In the genomic region with DNA sequence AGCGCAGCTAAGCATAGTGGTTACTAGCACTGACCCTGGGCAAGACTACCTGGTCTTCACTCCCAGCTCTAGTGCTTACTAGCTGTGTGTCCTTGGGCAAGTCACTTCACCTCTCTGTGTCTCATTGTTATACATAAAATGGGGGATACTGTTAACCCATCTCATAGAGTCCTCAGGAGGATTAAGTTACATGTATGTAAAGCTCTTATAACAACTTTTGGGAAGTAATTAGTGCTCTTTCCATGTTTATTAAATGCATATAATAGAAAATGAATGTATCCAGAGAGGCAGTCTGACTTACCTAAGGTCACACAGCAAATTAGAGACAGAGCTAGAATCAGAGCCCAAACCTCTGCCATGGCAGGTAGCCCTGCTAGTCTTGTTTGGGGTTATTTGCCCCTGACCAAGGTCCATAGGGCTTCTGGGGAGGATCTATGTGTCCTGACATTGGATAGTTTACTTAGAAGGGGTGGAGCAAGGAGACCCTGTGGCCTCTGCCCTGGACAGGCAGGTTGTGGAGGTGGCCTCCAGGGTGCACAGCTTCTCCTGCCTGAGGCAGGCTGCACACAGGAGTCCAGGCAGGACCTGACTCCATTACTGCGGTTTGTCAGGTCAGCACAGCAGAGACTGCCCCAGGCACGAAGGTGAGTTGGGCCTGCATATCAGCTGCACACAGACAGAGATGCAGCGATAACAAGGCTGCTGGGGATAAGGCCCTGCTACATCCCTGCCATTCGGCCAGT, we compare ENCODE assay signal across 14 cellular contexts. TPM values are rescaled to one million over a fixed set of nuclear protein-coding genes. Genes with fewer than 3 reads are reported as not detected.
A peak's percentile ranks its signal among the peaks of the same experiment; 100 is the strongest.
DNase-seq lines count a peak whose midpoint lies in the region; ATAC-seq and TF ChIP-seq lines count a peak whose summit lies in the region.
"Had no signal": no experiment of that assay in that cellular context is flagged by ENCODE, and none has a peak within 500 bp of the region (broad histone marks: within the 10 kb centered on the region; RNA-seq: fewer than 3 reads in every experiment).

No MANE protein-coding gene starts in this region.

- intact Hi-C loops in activated CD4-positive, alpha-beta T cell treated with anti-CD3 and anti-CD28 coated beads, Interleukin-2, amount 10 ng/mL, durations not matched to agents 24 days and 14 days (cut with micrococcal nuclease) = loop anchor here (5.0 kb wide), 2 partner anchors 180 to 560 kb away; no protein-coding TSS in a partner anchor
- intact Hi-C loops in spleen (cut with DNase I; ENCODE audit: low total_unique reads) = loop anchor here (10.0 kb wide), 1 partner anchor 233 kb away; no protein-coding TSS in a partner anchor

- no peak overlapping the region for H3K4me3 ChIP-seq in esophagus (ENCODE audit: low read depth in 1 of 2, low read length in 2 of 2)
- H3K4me3 ChIP-seq in spleen = peak overlapping the region in 1 of 8 donors; percentile 58
- no peak overlapping the region for H3K4me3 ChIP-seq in endodermal cell (ENCODE audit: low read length)
- H3K4me3 ChIP-seq: gastrocnemius medialis, neural progenitor cell, smooth muscle cell, uterus had no signal

- no peaks in the 10 kb centered on the region for H3K27me3 ChIP-seq in esophagus (ENCODE audit: control insufficient read depth in 1 of 2, insufficient read depth in 2 of 2, low read length in 2 of 2)
- H3K27me3 ChIP-seq in spleen (replicated peaks in 1 of 7) = no peaks in the 10 kb centered on the region
- H3K27me3 ChIP-seq in endodermal cell (ENCODE audit: control insufficient read depth, insufficient read depth, low read length, poor library complexity, severe bottlenecking) = no peaks in the 10 kb centered on the region
- H3K27me3 ChIP-seq: neural progenitor cell, uterus had no signal

- peaks cover 6% of the 10 kb centered on the region for H3K36me3 Mint-ChIP-seq in activated CD4-positive, alpha-beta T cell treated with anti-CD3 and anti-CD28 coated beads, Interleukin-2, amount 10 ng/mL, durations not matched to agents 24 days and 14 days (ENCODE audit: low read depth)
- H3K36me3 Mint-ChIP-seq in T-cell = peaks cover 4% of the 10 kb centered on the region
- no peaks in the 10 kb centered on the region for H3K36me3 Mint-ChIP-seq in endodermal cell (ENCODE audit: low read depth)
- H3K36me3 Mint-ChIP-seq: neural progenitor cell had no signal

- H3K4me1 ChIP-seq in esophagus (ENCODE audit: control insufficient read depth in 2 of 2, insufficient read depth in 2 of 2, low read length in 1 of 2) = peaks cover 0 to 18% of the 10 kb centered on the region in 2 donors
- peaks cover 37 to 100% (median 81%) of the 10 kb centered on the region in 6 donors for H3K4me1 ChIP-seq in spleen
- no peaks in the 10 kb centered on the region for H3K4me1 ChIP-seq in endodermal cell (ENCODE audit: control insufficient read depth, insufficient read depth, low read length)
- H3K4me1 ChIP-seq: uterus had no signal

- in situ Hi-C loops in ACHN (cut with HindIII; ENCODE audit: low pct_ligation_motif_present, low pct_unique_long_range_greater_than_20kb, low sequenced_read_pairs) = no loop called here

- TF ChIP-seq CTCF in spleen (IDR thresholded peaks at IDR 0.05 in 8 of 11, conservative IDR thresholded peaks at IDR 0.05 in 3 of 11) (no peak), endodermal cell (conservative IDR thresholded peaks at IDR 0.05) (no peak)

- ATAC-seq in T-cell (replicated peaks in 1 of 4) (no peak), HG02642 (IDR thresholded peaks at IDR 0.05; ENCODE audit: poor library complexity, unreplicated experiment) (no peak)
- ATAC-seq: gastrocnemius medialis had no signal

- H3K9me3 Mint-ChIP-seq in activated CD4-positive, alpha-beta T cell treated with anti-CD3 and anti-CD28 coated beads, Interleukin-2, amount 10 ng/mL, durations not matched to agents 24 days and 14 days = no peaks in the 10 kb centered on the region
- H3K9me3 Mint-ChIP-seq in T-cell (no peaks in the 10 kb centered on the region), endodermal cell (no peaks in the 10 kb centered on the region)
- H3K9me3 Mint-ChIP-seq: neural progenitor cell had no signal

- H3K9me3 ChIP-seq in esophagus (ENCODE audit: control insufficient read depth in 2 of 2, insufficient read depth in 1 of 2, low read depth in 1 of 2, low read length in 1 of 2) = no peaks in the 10 kb centered on the region
- no peaks in the 10 kb centered on the region for H3K9me3 ChIP-seq in spleen
- H3K9me3 ChIP-seq in endodermal cell (ENCODE audit: control insufficient read depth, low read length) = no peaks in the 10 kb centered on the region
- H3K9me3 ChIP-seq: gastrocnemius medialis, uterus had no signal

- peak overlapping the region; percentile 99 for H3K27ac Mint-ChIP-seq in activated CD4-positive, alpha-beta T cell treated with anti-CD3 and anti-CD28 coated beads, Interleukin-2, amount 10 ng/mL, durations not matched to agents 24 days and 14 days
- H3K27ac Mint-ChIP-seq in T-cell = peak overlapping the region; percentile 96 to 98
- no peak overlapping the region for H3K27ac Mint-ChIP-seq in endodermal cell
- H3K27ac Mint-ChIP-seq: neural progenitor cell had no signal

- CTCF ChIA-PET in T-cell (lab: Charles Lee) = interaction anchor here (0.6 to 3.9 kb wide), 8 partner anchors 9 to 239 kb away, joined by 3 to 25 read pairs (median 8); a partner anchor contains a TSS

- no peak for DNase-seq in activated CD4-positive, alpha-beta T cell treated with anti-CD3 and anti-CD28 coated beads, Interleukin-2, amount 10 ng/mL, durations not matched to agents 24 days and 14 days
- DNase-seq in activated CD4-positive, alpha-beta T cell treated with anti-CD3 and anti-CD28 coated beads, Interleukin-2, amount 50 U/mL, for 4 hours = no peak
- no peak for DNase-seq in T-cell
- DNase-seq in spleen = peak; percentile 73
- DNase-seq in ACHN = no peak
- no peak for DNase-seq in endodermal cell
- DNase-seq: kidney glomerular epithelial cell, NCI-H146 had no signal

- H3K27me3 Mint-ChIP-seq in activated CD4-positive, alpha-beta T cell treated with anti-CD3 and anti-CD28 coated beads, Interleukin-2, amount 10 ng/mL, durations not matched to agents 24 days and 14 days = no peaks in the 10 kb centered on the region
- no peaks in the 10 kb centered on the region for H3K27me3 Mint-ChIP-seq in T-cell
- peaks cover 5% of the 10 kb centered on the region for H3K27me3 Mint-ChIP-seq in endodermal cell (ENCODE audit: insufficient read depth)

- H3K4me1 Mint-ChIP-seq in activated CD4-positive, alpha-beta T cell treated with anti-CD3 and anti-CD28 coated beads, Interleukin-2, amount 10 ng/mL, durations not matched to agents 24 days and 14 days = peaks cover 79% of the 10 kb centered on the region
- H3K4me1 Mint-ChIP-seq in T-cell (peaks cover 91 to 96% (median 93%) of the 10 kb centered on the region in 3 donors), endodermal cell (peaks cover 9% of the 10 kb centered on the region)

- no peak for TF ChIP-seq POLR2A in spleen (IDR thresholded peaks at IDR 0.05)

- H3K9ac ChIP-seq in endodermal cell (ENCODE audit: extremely low read depth, low read length, poor library complexity, severe bottlenecking) = no peak overlapping the region
- H3K9ac ChIP-seq: neural progenitor cell had no signal

- H3K27ac ChIP-seq in esophagus (ENCODE audit: low read depth in 2 of 2, low read length in 1 of 2) = peak overlapping the region; percentile 82 to 97
- peak overlapping the region; percentile 79 to 97 (median 96) for H3K27ac ChIP-seq in spleen
- H3K27ac ChIP-seq in endodermal cell (ENCODE audit: low read depth, low read length) = no peak overlapping the region
- H3K27ac ChIP-seq: neural progenitor cell, uterus had no signal

- peak overlapping the region; percentile 90 for H3K4me3 Mint-ChIP-seq in activated CD4-positive, alpha-beta T cell treated with anti-CD3 and anti-CD28 coated beads, Interleukin-2, amount 10 ng/mL, durations not matched to agents 24 days and 14 days
- H3K4me3 Mint-ChIP-seq in T-cell = peak overlapping the region; percentile 26 to 82 (median 36)
- H3K4me3 Mint-ChIP-seq in endodermal cell = no peak overlapping the region

- 83 to 87% methylated on average over 5 of the region's 5 CpGs for WGBS in esophagus, 2 donors
- WGBS in spleen, 5 donors = 90 to 97% (median 96%) methylated on average over 2 to 5 of the region's 5 CpGs
- 93 to 95% methylated on average over 3 to 5 of the region's 5 CpGs for WGBS in endodermal cell (ENCODE audit: insufficient coverage in 1 of 2, insufficient read length in 1 of 2), 2 experiments

- POLR2A ChIA-PET in T-cell (lab: Charles Lee) = interaction anchor here in 1 of 2 donors (0.7 to 1.6 kb wide), 3 partner anchors 25 to 93 kb away, joined by 3 to 10 read pairs (median 7); no protein-coding TSS in a partner anchor

- H3K36me3 ChIP-seq in esophagus (ENCODE audit: control insufficient read depth in 2 of 2, insufficient read depth in 2 of 2, low read length in 1 of 2) (peaks cover 2 to 5% of the 10 kb centered on the region in 2 donors), spleen (peaks cover 0 to 10% (median 0%) of the 10 kb centered on the region in 6 donors), endodermal cell (ENCODE audit: control insufficient read depth, insufficient read depth, low read length) (no peaks in the 10 kb centered on the region)
- H3K36me3 ChIP-seq: gastrocnemius medialis, neural progenitor cell, uterus had no signal

RNA-seq across cellular contexts. Expression of a gene that starts 8.4 kb away (rescaled TPM):
- total RNA-seq in activated CD4-positive, alpha-beta T cell treated with anti-CD3 and anti-CD28 coated beads, Interleukin-2, amount 10 ng/mL, durations not matched to agents 24 days and 14 days = 59.4 and 61.6 TPM in 2 replicates
- total RNA-seq in T-cell (10 to 100 TPM; 38.2 to 45.6 (median 44.1) TPM), spleen (10 to 100 TPM; 13.5 to 30.0 (median 21.2) TPM), endodermal cell (10 to 100 TPM; 14.6 to 16.0 TPM)
- polyA plus RNA-seq in esophagus (10 to 100 TPM; 53.3 to 91.8 TPM), spleen (10 to 100 TPM in 2 of 3 donors, 1 to 10 TPM in 1; 6.2 to 12.4 (median 11.9) TPM)
- 3.1 TPM for polyA plus RNA-seq in endodermal cell (2013, experiment 1 of 2)
- polyA plus RNA-seq in endodermal cell (2013, experiment 2 of 2) = 2.1 TPM
